In the genomic region with DNA sequence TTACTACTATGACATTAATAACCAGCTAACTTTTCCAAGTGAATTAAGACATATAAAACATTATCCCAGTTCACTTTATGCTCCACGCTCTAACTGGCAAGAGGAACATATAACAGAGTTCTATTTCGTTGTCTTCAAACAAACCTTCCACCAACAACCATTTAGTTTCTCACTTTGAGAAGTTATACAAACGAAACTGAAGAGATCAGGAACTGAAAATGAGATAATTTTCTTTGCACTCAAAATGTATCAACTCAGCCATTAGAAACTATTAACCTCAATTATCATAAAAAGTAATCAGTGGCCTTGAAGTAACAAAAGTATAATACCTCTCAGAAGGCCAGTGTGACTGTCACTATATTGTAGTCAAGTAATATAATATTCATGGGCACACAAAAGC, we compare ENCODE assay signal across 17 cellular contexts.
DNase-seq lines count a peak whose midpoint lies in the region; ATAC-seq, FAIRE-seq and TF ChIP-seq lines count a peak whose summit lies in the region.
"Had no signal": no experiment of that assay in that cellular context is flagged by ENCODE, and none has a peak within 500 bp of the region (broad histone marks: within the 10 kb centered on the region; RNA-seq: fewer than 3 reads in every experiment).

No MANE protein-coding gene starts in this region.

- peak overlapping the region; percentile 51 for H3K4me2 ChIP-seq in OCI-LY3 (ENCODE audit: low read length)
- H3K4me2 ChIP-seq: PC-9 had no signal

- peak; percentile 74 for ATAC-seq in GM18520 (IDR thresholded peaks at IDR 0.05; ENCODE audit: unreplicated experiment)
- peak; percentile 84 for ATAC-seq in GM21515 (IDR thresholded peaks at IDR 0.05; ENCODE audit: unreplicated experiment)
- ATAC-seq in HG03060 (IDR thresholded peaks at IDR 0.05; ENCODE audit: low read depth, unreplicated experiment) = peak; percentile 83
- ATAC-seq: left colon had no signal

- H3K4me3 ChIP-seq in OCI-LY3 (ENCODE audit: low read length) = peak overlapping the region; percentile 37
- H3K4me3 ChIP-seq: PC-9, skin epidermis had no signal

- no peak overlapping the region for H2AFZ ChIP-seq in OCI-LY3 (ENCODE audit: low read depth, low read length)
- H2AFZ ChIP-seq: PC-9 had no signal

- peaks cover 29% of the 10 kb centered on the region for H3K36me3 ChIP-seq in OCI-LY3 (replicated peaks; ENCODE audit: low read depth, low read length)

- H3K27ac ChIP-seq in OCI-LY3 (ENCODE audit: low read length) = peak overlapping the region; percentile 60
- H3K27ac ChIP-seq: PC-9, skin epidermis had no signal

- no peak for TF ChIP-seq CTCF in OCI-LY3 (IDR thresholded peaks at IDR 0.05; ENCODE audit: low read depth, low read length)

- no peak overlapping the region for H3K9ac ChIP-seq in OCI-LY3 (ENCODE audit: low read length)

- H3K9me3 ChIP-seq in OCI-LY3 (ENCODE audit: insufficient read depth, low read length) = no peaks in the 10 kb centered on the region; the same call in 1 of the 2 replicates

- no peak for FAIRE-seq in HTR-8/SVneo (lab: Jason Lieb, UNC)

- 0 out of 2 replicates have a peak, but pooled peaks cover 4% of the 10 kb centered on the region for H4K20me1 ChIP-seq in OCI-LY3 (ENCODE audit: insufficient read depth, low read length)

- no peaks in the 10 kb centered on the region for H3K79me2 ChIP-seq in OCI-LY3 (ENCODE audit: low read length)

- peaks cover 24% of the 10 kb centered on the region for H3K4me1 ChIP-seq in OCI-LY3 (ENCODE audit: low read length)

- no peaks in the 10 kb centered on the region for H3K27me3 ChIP-seq in OCI-LY3 (ENCODE audit: low read depth, low read length)

- DNase-seq in NCI-H526 (lab: John Stamatoyannopoulos, UW) (no peak), HTR-8/SVneo (ENCODE audit: insufficient read length, low spot score) (no peak), T1000 (lab: John Stamatoyannopoulos, UW) (no peak), T-helper 2 cell (no peak)
- DNase-seq: amniotic stem cell, EL, foreskin melanocyte, IMR-90, left colon, NCI-H2081, PC-9, T-helper 9 cell had no signal
